Comparison of ENCODE assay signal across 8 cellular contexts in the genomic region with DNA sequence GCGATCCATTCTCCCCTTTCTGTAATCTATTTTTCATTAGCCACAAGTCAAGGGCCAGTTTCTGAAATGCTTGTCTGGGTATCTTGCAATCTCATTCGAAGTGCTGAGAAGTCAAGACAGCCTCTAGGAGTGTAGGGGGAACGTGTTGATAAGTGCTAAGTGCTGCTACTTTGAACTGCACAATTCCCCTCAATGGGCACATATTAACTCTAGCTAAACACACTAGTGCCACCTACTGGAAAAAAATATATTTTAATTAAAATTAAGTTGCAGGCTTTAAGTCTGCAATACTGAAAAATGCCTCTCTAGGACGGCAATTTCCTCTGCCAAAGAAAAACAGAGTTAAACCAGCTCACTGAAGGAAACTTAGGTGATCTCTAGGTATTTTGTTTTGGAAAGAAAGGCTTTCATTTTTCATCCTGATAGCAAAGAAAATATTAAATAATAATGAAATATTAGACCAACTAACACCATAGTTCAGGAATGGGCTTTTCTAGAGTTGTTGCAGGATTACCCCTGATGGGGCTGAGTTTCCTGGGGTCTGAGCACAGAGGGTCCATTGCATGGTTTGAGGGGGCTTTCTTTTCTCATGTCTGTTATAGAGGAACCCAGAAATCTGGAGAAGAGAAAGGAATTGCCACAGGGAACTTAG.
DNase-seq lines count a peak whose midpoint lies in the region; ATAC-seq and TF ChIP-seq lines count a peak whose summit lies in the region.

No MANE protein-coding gene starts in this region.

- CTCF ChIA-PET in AG04449 (lab: Yijun Ruan, JAX), result interaction anchor here (0.6 to 11.5 kb wide), 42 partner anchors 10 to 567 kb away, joined by 3 to 248 read pairs (median 5); no protein-coding TSS in a partner anchor

- H3K4me3 ChIP-seq in AG04449 (ENCODE audit: low read depth, low read length) (no peak overlapping the region), adrenal gland (no peak overlapping the region), right cardiac atrium (ENCODE audit: low read length) (no peak overlapping the region), gastrocnemius medialis (no peak overlapping the region)

- TF ChIP-seq POLR2A in adrenal gland (IDR thresholded peaks at IDR 0.05) (no peak), gastrocnemius medialis (IDR thresholded peaks at IDR 0.05) (no peak)

- H3K4me1 ChIP-seq in adrenal gland (replicated peaks in 1 of 2), result no peaks in the 10 kb centered on the region
- H3K4me1 ChIP-seq in right cardiac atrium (ENCODE audit: control insufficient read depth, insufficient read depth, low read length), result no peaks in the 10 kb centered on the region
- peaks cover 0 to 6% of the 10 kb centered on the region in 2 donors for H3K4me1 ChIP-seq in gastrocnemius medialis

- DNase-seq in AG04449 (ENCODE audit: low read depth, low spot score), result peak; percentile 36
- peak; percentile 20 for DNase-seq in NCI-H460 (ENCODE audit: extremely low read depth, low read depth)
- no peak for DNase-seq in adrenal gland
- DNase-seq in right cardiac atrium, result no peak
- DNase-seq in gastrocnemius medialis, result no peak

- H3K27me3 ChIP-seq in adrenal gland (peaks cover 4% of the 10 kb centered on the region), right cardiac atrium (ENCODE audit: control insufficient read depth, insufficient read depth) (no peaks in the 10 kb centered on the region), gastrocnemius medialis (no peaks in the 10 kb centered on the region)

- in situ Hi-C loops in gastrocnemius medialis (cut with MboI; ENCODE audit: low sequenced_read_pairs in 4 of 4), result loop anchor here (5.0 to 25.0 kb wide), 5 partner anchors 304 to 539 kb away; partner anchors contain the start of gene LRIG1 (in 4 of the 4)

- POLR2A ChIA-PET in AG04449 (lab: Yijun Ruan, JAX), result no interaction called here

- WGBS in adrenal gland, 4 donors, result 15 to 25% (median 23%) methylated on average over 4 of the region's 4 CpGs
- WGBS in right cardiac atrium, result 10% methylated on average over 4 of the region's 4 CpGs

- TF ChIP-seq CTCF in AG04449 (IDR thresholded peaks at IDR 0.05; ENCODE audit: insufficient read depth, low read length, missing control alignments) (peak; percentile 24), GM12873 (IDR thresholded peaks at IDR 0.05; ENCODE audit: insufficient read depth, low read depth, low read length, missing control alignments) (peak; percentile 39), adrenal gland (IDR thresholded peaks at IDR 0.05) (peak; percentile 42 to 67 (median 62)), gastrocnemius medialis (IDR thresholded peaks at IDR 0.05 in 4 of 5, conservative IDR thresholded peaks at IDR 0.05 in 1 of 5) (peak; percentile 61 to 77 (median 65))

- ATAC-seq in HG03108 (IDR thresholded peaks at IDR 0.05; ENCODE audit: unreplicated experiment) (peak; percentile 58), right cardiac atrium (peak; percentile 84 to 89), gastrocnemius medialis (peak; percentile 89 to 95), HG02571 (IDR thresholded peaks at IDR 0.05; ENCODE audit: unreplicated experiment) (no peak)

- H3K36me3 ChIP-seq in adrenal gland (replicated peaks in 1 of 2) (no peaks in the 10 kb centered on the region), gastrocnemius medialis (no peaks in the 10 kb centered on the region)

- H3K27ac ChIP-seq in adrenal gland (no peak overlapping the region), right cardiac atrium (ENCODE audit: low read length) (no peak overlapping the region), gastrocnemius medialis (no peak overlapping the region)

- H3K9me3 ChIP-seq in adrenal gland (replicated peaks in 1 of 3) (no peaks in the 10 kb centered on the region), right cardiac atrium (ENCODE audit: control insufficient read depth, low read length) (no peaks in the 10 kb centered on the region), gastrocnemius medialis (no peaks in the 10 kb centered on the region)

- intact Hi-C loops in adrenal gland (cut with DNase I), result loop anchor here (5.0 to 10.0 kb wide), 3 partner anchors 311 to 539 kb away; partner anchors contain the start of gene LRIG1 (in 1 of the 2)
- intact Hi-C loops in right cardiac atrium (cut with DNase I), result loop anchor here (2.0 to 10.0 kb wide), 7 partner anchors 311 to 564 kb away; partner anchors contain the start of gene LRIG1 (in 1 of the 4)
- intact Hi-C loops in gastrocnemius medialis (cut with DNase I; ENCODE audit: low total_unique reads), result loop anchor here (1.0 to 5.0 kb wide), 4 partner anchors 54 to 561 kb away; partner anchors contain the start of gene LRIG1

Comparison
In these comparisons a context has a peak if more than half of its experiments do, and no peak if none do; other contexts are left out.
1. DNase-seq: peak in AG04449 (single experiment) and NCI-H460 (single experiment); none in adrenal gland (0 of 7), right cardiac atrium (0 of 3) and gastrocnemius medialis (0 of 2).
2. Peak in every context shown above with its lines, with median percentiles within 50 percentile points of each other: CTCF ChIP-seq.